26 cellular contexts compared by ENCODE assay signal in genomic region chr20:4567172-4567571, GRCh38.
"Had no signal": no experiment of that assay in that cellular context is flagged by ENCODE, and none has a peak within 500 bp of the region (broad histone marks: within the 10 kb centered on the region; RNA-seq: fewer than 3 reads in every experiment).

No MANE protein-coding gene starts in this region.

- DNase-seq: activated CD4-positive, alpha-beta T cell treated with anti-CD3 and anti-CD28 coated beads for 36 hours; activated CD4-positive, alpha-beta T cell treated with anti-CD3 and anti-CD28 coated beads, Interleukin-2, amount 50 U/mL, for 4 hours; activated CD4-positive, CD25-positive, alpha-beta regulatory T cell; activated effector memory CD4-positive, alpha-beta T cell treated with anti-CD3 and anti-CD28 coated beads, Interleukin-2, amount 50 U/mL, for 16 hours; activated naive CD4-positive, alpha-beta T cell treated with anti-CD3 and anti-CD28 coated beads for 36 hours; activated naive CD8-positive, alpha-beta T cell treated with anti-CD3 and anti-CD28 coated beads for 36 hours; adrenal gland; aorta; body of pancreas; colonic mucosa; effector CD8-positive, alpha-beta T cell; esophagus squamous epithelium; foreskin melanocyte; left lung; lower lobe of right lung; mesendoderm; natural killer cell; occipital lobe; psoas muscle; stimulated activated CD4-positive, alpha-beta T cell treated with anti-CD3 and anti-CD28 coated beads, Interleukin-1b, Interleukin-23, amount 100 ng/mL, for 48 hours; stimulated activated CD4-positive, alpha-beta T cell treated with anti-CD3 and anti-CD28 coated beads, Interleukin-4, amount 100 ng/mL, for 4 hours; stimulated activated CD8-positive, alpha-beta memory T cell treated with anti-CD3 and anti-CD28 coated beads, Interleukin-4, amount 100 ng/mL, for 48 hours; stimulated activated naive CD8-positive, alpha-beta T cell treated with anti-CD3 and anti-CD28 coated beads, Interleukin-15, amount 100 ng/mL, for 72 hours; substantia nigra; T-helper 9 cell had no signal

- ATAC-seq: activated CD4-positive, alpha-beta T cell treated with anti-CD3 and anti-CD28 coated beads for 36 hours; body of pancreas; left lung; lower lobe of right lung; natural killer cell; psoas muscle; stimulated activated memory B cell treated with anti-CD40 and anti-IgM and Interleukin-4, amounts not matched to agents 10 μg/mL and 1 μg/mL and 100 μg/mL, for 72 hours; stimulated activated naive CD8-positive, alpha-beta T cell treated with anti-CD3 and anti-CD28 coated beads, Interleukin-15, amount 100 ng/mL, for 72 hours had no signal
